2 cellular contexts compared by ENCODE assay signal in genomic region chr5:154366353-154366752, GRCh38.
TF ChIP-seq lines count a peak whose summit lies in the region.

No MANE protein-coding gene starts in this region.

TF ChIP-seq in HCT116, 20 proteins besides CTCF, POLR2A, EP300 and RAD21 (continued from another document):
- TF ChIP-seq TCF7L2 (IDR thresholded peaks at IDR 0.05; ENCODE audit: borderline replicate concordance, extremely low read depth, insufficient read depth, insufficient read length) (peak; percentile 53), ZFX (IDR thresholded peaks at IDR 0.05) (no peak)

TF ChIP-seq in endothelial cell of umbilical vein, 7 proteins besides CTCF, POLR2A, EP300 and RAD21 (continued from another document):
- TF ChIP-seq FOS (IDR thresholded peaks at IDR 0.05; ENCODE audit: borderline replicate concordance, insufficient read depth, low read length) (peak; percentile 73), GATA2 (IDR thresholded peaks at IDR 0.05; ENCODE audit: insufficient read depth, insufficient read length, low read depth, low read length) (no peak), MYC (IDR thresholded peaks at IDR 0.05; ENCODE audit: low read depth, low read length) (no peak), EZH2 (IDR thresholded peaks at IDR 0.05; ENCODE audit: borderline replicate concordance, low read depth, low read length, severe bottlenecking) (no peak), JUN (IDR thresholded peaks at IDR 0.05; ENCODE audit: borderline replicate concordance, insufficient read depth, insufficient read length, low read depth) (no peak), MAX (IDR thresholded peaks at IDR 0.05; ENCODE audit: insufficient read depth, insufficient read length) (no peak)
